19 cellular contexts compared by ENCODE assay signal in the genomic region with DNA sequence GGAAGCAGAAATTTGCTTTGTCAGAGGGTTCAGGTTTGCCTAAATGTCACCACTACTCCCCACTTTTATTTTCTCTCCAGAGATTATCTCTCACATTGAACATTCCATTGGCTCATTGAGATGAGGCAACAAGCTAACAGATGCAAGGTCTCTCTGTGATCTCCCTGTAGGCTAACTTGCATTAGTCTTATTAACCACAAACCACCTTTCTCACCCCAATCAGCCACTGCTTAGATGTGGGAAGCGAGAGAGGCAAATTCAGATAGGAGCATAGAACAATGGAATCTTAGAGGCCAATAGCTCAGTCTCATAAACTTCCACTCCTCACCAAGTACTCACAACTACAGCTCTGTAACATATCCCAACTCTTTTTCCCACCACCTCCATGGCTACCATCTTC.
"Had no signal": no experiment of that assay in that cellular context is flagged by ENCODE, and none has a peak within 500 bp of the region (broad histone marks: within the 10 kb centered on the region; RNA-seq: fewer than 3 reads in every experiment).

No MANE protein-coding gene starts in this region.

- H3K9me3 ChIP-seq: thyroid gland had no signal

- ATAC-seq: foreskin keratinocyte; stimulated activated naive B cell treated with anti-CD40 and anti-IgM and Interleukin-4, amounts not matched to agents 10 μg/mL and 1 μg/mL and 100 μg/mL, for 72 hours had no signal

- H3K27me3 Mint-ChIP-seq: activated B cell treated with CpG ODN at 0.5 μM for 24 hours; activated CD4-positive, alpha-beta T cell treated with anti-CD3 and anti-CD28 coated beads, Interleukin-2, amount 10 ng/mL, durations not matched to agents 24 days and 14 days; central memory CD8-positive, alpha-beta T cell; stimulated activated naive B cell treated with anti-CD40 and anti-IgM and Interleukin-4, amounts not matched to agents 10 μg/mL and 1 μg/mL and 100 μg/mL, for 72 hours had no signal

- H3K27ac Mint-ChIP-seq: activated B cell treated with CpG ODN at 0.5 μM for 24 hours; activated CD4-positive, alpha-beta T cell treated with anti-CD3 and anti-CD28 coated beads, Interleukin-2, amount 10 ng/mL, durations not matched to agents 24 days and 14 days; activated naive CD8-positive, alpha-beta T cell treated with anti-CD3 and anti-CD28 coated beads, Interleukin-2, amount 10 ng/mL, durations not matched to agents 7 days and 5 days; nephron; stimulated activated naive B cell treated with anti-CD40 and anti-IgM and Interleukin-4, amounts not matched to agents 10 μg/mL and 1 μg/mL and 100 μg/mL, for 72 hours had no signal

- DNase-seq: activated B cell treated with CpG ODN at 0.5 μM for 24 hours; activated CD4-positive, alpha-beta T cell treated with anti-CD3 and anti-CD28 coated beads, Interleukin-2, amount 10 ng/mL, durations not matched to agents 24 days and 14 days; activated naive CD4-positive, alpha-beta T cell; activated naive CD8-positive, alpha-beta T cell treated with anti-CD3 and anti-CD28 coated beads, Interleukin-2, amount 10 ng/mL, durations not matched to agents 7 days and 5 days; aorta; cortex of kidney; effector CD4-positive, alpha-beta T cell; glutamatergic neuron; hypothalamus; nucleus accumbens; posterior cingulate gyrus; stimulated activated CD4-positive, alpha-beta T cell treated with anti-CD3 and anti-CD28 coated beads, Interleukin-15, amount 100 ng/mL, for 24 hours; stimulated activated CD4-positive, alpha-beta T cell treated with anti-CD3 and anti-CD28 coated beads, Interleukin-4, amount 100 ng/mL, for 1 hour; stimulated activated naive B cell treated with anti-CD40 and anti-IgM and Interleukin-4, amounts not matched to agents 10 μg/mL and 1 μg/mL and 100 μg/mL, for 72 hours; T-helper 2 cell; thyroid gland had no signal

- H3K4me3 ChIP-seq: thyroid gland had no signal

- H3K27ac ChIP-seq: foreskin keratinocyte, thyroid gland had no signal

- H3K9me3 Mint-ChIP-seq: activated CD4-positive, alpha-beta T cell treated with anti-CD3 and anti-CD28 coated beads, Interleukin-2, amount 10 ng/mL, durations not matched to agents 24 days and 14 days; activated naive CD8-positive, alpha-beta T cell treated with anti-CD3 and anti-CD28 coated beads, Interleukin-2, amount 10 ng/mL, durations not matched to agents 7 days and 5 days; nephron had no signal

- H3K27me3 ChIP-seq: foreskin keratinocyte, thyroid gland had no signal

- H3K36me3 Mint-ChIP-seq: activated naive CD8-positive, alpha-beta T cell treated with anti-CD3 and anti-CD28 coated beads, Interleukin-2, amount 10 ng/mL, durations not matched to agents 7 days and 5 days; stimulated activated naive B cell treated with anti-CD40 and anti-IgM and Interleukin-4, amounts not matched to agents 10 μg/mL and 1 μg/mL and 100 μg/mL, for 72 hours had no signal

- H3K36me3 ChIP-seq: thyroid gland had no signal

- H3K4me3 Mint-ChIP-seq: activated B cell treated with CpG ODN at 0.5 μM for 24 hours; activated CD4-positive, alpha-beta T cell treated with anti-CD3 and anti-CD28 coated beads, Interleukin-2, amount 10 ng/mL, durations not matched to agents 24 days and 14 days; activated naive CD8-positive, alpha-beta T cell treated with anti-CD3 and anti-CD28 coated beads, Interleukin-2, amount 10 ng/mL, durations not matched to agents 7 days and 5 days; central memory CD8-positive, alpha-beta T cell; nephron; stimulated activated naive B cell treated with anti-CD40 and anti-IgM and Interleukin-4, amounts not matched to agents 10 μg/mL and 1 μg/mL and 100 μg/mL, for 72 hours had no signal

- H3K4me1 Mint-ChIP-seq: activated B cell treated with CpG ODN at 0.5 μM for 24 hours; activated CD4-positive, alpha-beta T cell treated with anti-CD3 and anti-CD28 coated beads, Interleukin-2, amount 10 ng/mL, durations not matched to agents 24 days and 14 days; activated naive CD8-positive, alpha-beta T cell treated with anti-CD3 and anti-CD28 coated beads, Interleukin-2, amount 10 ng/mL, durations not matched to agents 7 days and 5 days; central memory CD8-positive, alpha-beta T cell; nephron; stimulated activated naive B cell treated with anti-CD40 and anti-IgM and Interleukin-4, amounts not matched to agents 10 μg/mL and 1 μg/mL and 100 μg/mL, for 72 hours had no signal
